Comparison of ENCODE assay signal across 1 cellular context in the genomic region with DNA sequence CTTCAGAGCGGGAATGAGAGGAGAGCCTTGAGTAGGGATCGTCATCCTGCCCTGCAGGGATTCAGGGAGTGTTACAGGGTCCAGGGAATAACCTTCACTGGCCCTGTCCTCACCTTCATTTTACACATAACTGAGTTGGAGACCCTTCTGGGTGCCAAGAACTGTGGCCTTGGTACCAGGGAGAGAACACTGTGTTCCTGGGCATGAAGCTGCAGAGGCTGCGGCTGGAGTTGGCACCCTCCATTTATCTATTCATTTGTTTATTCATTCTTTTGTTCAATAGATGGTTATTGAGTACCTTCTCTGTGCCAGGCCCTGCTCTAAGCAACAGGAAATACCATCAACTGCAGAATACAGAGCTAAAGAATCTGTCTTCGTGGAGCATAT.
TF ChIP-seq lines count a peak whose summit lies in the region.

No MANE protein-coding gene starts in this region.

TF ChIP-seq in H1, 55 proteins besides CTCF, POLR2A, EP300 and RAD21:
- TF ChIP-seq JUND (IDR thresholded peaks at IDR 0.05; ENCODE audit: low read length) (no peak), JUN (IDR thresholded peaks at IDR 0.05; ENCODE audit: low read depth, low read length) (no peak), HDAC6 (IDR thresholded peaks at IDR 0.05; ENCODE audit: low read depth, low read length) (no peak), SP4 (IDR thresholded peaks at IDR 0.05; ENCODE audit: low read length) (no peak), CEBPB (IDR thresholded peaks at IDR 0.05; ENCODE audit: low read depth, low read length) (no peak), NRF1 (IDR thresholded peaks at IDR 0.05; ENCODE audit: low read depth, low read length) (no peak), CBX8 (IDR thresholded peaks at IDR 0.05; ENCODE audit: borderline replicate concordance, low read depth, low read length) (no peak), USF2 (IDR thresholded peaks at IDR 0.05; ENCODE audit: low read length) (no peak), EZH2 (IDR thresholded peaks at IDR 0.05; ENCODE audit: low read depth, low read length, severe bottlenecking) (no peak), CREB1 (IDR thresholded peaks at IDR 0.05) (no peak)
